8 cellular contexts compared by ENCODE assay signal in genomic region chr19:18700501-18701249, GRCh38. TPM values are rescaled to one million over a fixed set of nuclear protein-coding genes. Genes with fewer than 3 reads are reported as not detected.
A peak's percentile ranks its signal among the peaks of the same experiment; 100 is the strongest.
DNase-seq lines count a peak whose midpoint lies in the region; ATAC-seq and TF ChIP-seq lines count a peak whose summit lies in the region.

No MANE protein-coding gene starts in this region.

- peak overlapping the region; percentile 76 for H3K4me3 Mint-ChIP-seq in activated CD4-positive, alpha-beta T cell treated with anti-CD3 and anti-CD28 coated beads, Interleukin-2, amount 10 ng/mL, durations not matched to agents 7 days and 5 days

- no peaks in the 10 kb centered on the region for H3K36me3 Mint-ChIP-seq in activated CD4-positive, alpha-beta T cell treated with anti-CD3 and anti-CD28 coated beads, Interleukin-2, amount 10 ng/mL, durations not matched to agents 7 days and 5 days (ENCODE audit: low read depth)

- no peaks in the 10 kb centered on the region for H3K36me3 ChIP-seq in lower lobe of right lung

- no peaks in the 10 kb centered on the region for H3K9me3 ChIP-seq in lower lobe of right lung

- H3K4me3 ChIP-seq in coronary artery (peak overlapping the region; percentile 72), lower lobe of right lung (peak overlapping the region; percentile 57)

- ATAC-seq in lower lobe of right lung = peak; percentile 85 to 90
- no peak for ATAC-seq in HG03095 (IDR thresholded peaks at IDR 0.05; ENCODE audit: unreplicated experiment)

- intact Hi-C loops in lower lobe of right lung (cut with DNase I) = no loop called here

- peak overlapping the region; percentile 36 to 70 for H3K27ac ChIP-seq in coronary artery
- peak overlapping the region; percentile 79 for H3K27ac ChIP-seq in lower lobe of right lung

- TF ChIP-seq CTCF in coronary artery (IDR thresholded peaks at IDR 0.05) = no peak
- TF ChIP-seq CTCF in lower lobe of right lung (IDR thresholded peaks at IDR 0.05) = no peak

- CTCF ChIA-PET in activated CD4-positive, alpha-beta T cell treated with anti-CD3 and anti-CD28 coated beads, Interleukin-2, amount 10 ng/mL, durations not matched to agents 7 days and 5 days (lab: Charles Lee) = interaction anchor here (0.6 to 1.2 kb wide), 4 partner anchors 10 to 286 kb away, joined by 3 to 5 read pairs (median 4); no protein-coding TSS in a partner anchor

- POLR2A ChIA-PET in activated CD4-positive, alpha-beta T cell treated with anti-CD3 and anti-CD28 coated beads, Interleukin-2, amount 10 ng/mL, durations not matched to agents 7 days and 5 days (lab: Charles Lee) = interaction anchor here (0.6 kb wide), 2 partner anchors 12 to 140 kb away, joined by 4 to 6 read pairs; no protein-coding TSS in a partner anchor

- peak overlapping the region; percentile 94 for H3K27ac Mint-ChIP-seq in activated CD4-positive, alpha-beta T cell treated with anti-CD3 and anti-CD28 coated beads, Interleukin-2, amount 10 ng/mL, durations not matched to agents 7 days and 5 days

- H3K27me3 ChIP-seq in lower lobe of right lung (ENCODE audit: low read depth) = no peaks in the 10 kb centered on the region

- DNase-seq in EL (peak; percentile 58), HCEC 1CT (peak; percentile 35), NCI-H2081 (lab: John Stamatoyannopoulos, UW) (peak; percentile 86 to 95), coronary artery (ENCODE audit: low spot score) (no peak), lower lobe of right lung (peak; percentile 85)
- DNase-seq in activated CD4-positive, alpha-beta T cell treated with anti-CD3 and anti-CD28 coated beads, Interleukin-2, amount 10 ng/mL, durations not matched to agents 7 days and 5 days = peak; percentile 78
- peak; percentile 34 to 63 (median 44) for DNase-seq in stimulated activated CD4-positive, alpha-beta T cell treated with anti-CD3 and anti-CD28 coated beads, TNF-alpha, amount 100 ng/mL, for 24 hours (ENCODE audit: low read depth in 3 of 3)

- H3K4me1 ChIP-seq in lower lobe of right lung = peaks cover 24% of the 10 kb centered on the region

- H3K4me1 Mint-ChIP-seq in activated CD4-positive, alpha-beta T cell treated with anti-CD3 and anti-CD28 coated beads, Interleukin-2, amount 10 ng/mL, durations not matched to agents 7 days and 5 days = peaks cover 30% of the 10 kb centered on the region

- no peaks in the 10 kb centered on the region for H3K27me3 Mint-ChIP-seq in activated CD4-positive, alpha-beta T cell treated with anti-CD3 and anti-CD28 coated beads, Interleukin-2, amount 10 ng/mL, durations not matched to agents 7 days and 5 days

- H3K9me3 Mint-ChIP-seq in activated CD4-positive, alpha-beta T cell treated with anti-CD3 and anti-CD28 coated beads, Interleukin-2, amount 10 ng/mL, durations not matched to agents 7 days and 5 days = no peaks in the 10 kb centered on the region

RNA-seq across cellular contexts. Expression of gene CRTC1, which starts 17.2 kb away (rescaled TPM):
- 10 to 100 TPM; 10.2 to 10.3 TPM for total RNA-seq in activated CD4-positive, alpha-beta T cell treated with anti-CD3 and anti-CD28 coated beads, Interleukin-2, amount 10 ng/mL, durations not matched to agents 7 days and 5 days
- total RNA-seq in lower lobe of right lung = 16.2 TPM
